8 cellular contexts compared by ENCODE assay signal in the genomic region with DNA sequence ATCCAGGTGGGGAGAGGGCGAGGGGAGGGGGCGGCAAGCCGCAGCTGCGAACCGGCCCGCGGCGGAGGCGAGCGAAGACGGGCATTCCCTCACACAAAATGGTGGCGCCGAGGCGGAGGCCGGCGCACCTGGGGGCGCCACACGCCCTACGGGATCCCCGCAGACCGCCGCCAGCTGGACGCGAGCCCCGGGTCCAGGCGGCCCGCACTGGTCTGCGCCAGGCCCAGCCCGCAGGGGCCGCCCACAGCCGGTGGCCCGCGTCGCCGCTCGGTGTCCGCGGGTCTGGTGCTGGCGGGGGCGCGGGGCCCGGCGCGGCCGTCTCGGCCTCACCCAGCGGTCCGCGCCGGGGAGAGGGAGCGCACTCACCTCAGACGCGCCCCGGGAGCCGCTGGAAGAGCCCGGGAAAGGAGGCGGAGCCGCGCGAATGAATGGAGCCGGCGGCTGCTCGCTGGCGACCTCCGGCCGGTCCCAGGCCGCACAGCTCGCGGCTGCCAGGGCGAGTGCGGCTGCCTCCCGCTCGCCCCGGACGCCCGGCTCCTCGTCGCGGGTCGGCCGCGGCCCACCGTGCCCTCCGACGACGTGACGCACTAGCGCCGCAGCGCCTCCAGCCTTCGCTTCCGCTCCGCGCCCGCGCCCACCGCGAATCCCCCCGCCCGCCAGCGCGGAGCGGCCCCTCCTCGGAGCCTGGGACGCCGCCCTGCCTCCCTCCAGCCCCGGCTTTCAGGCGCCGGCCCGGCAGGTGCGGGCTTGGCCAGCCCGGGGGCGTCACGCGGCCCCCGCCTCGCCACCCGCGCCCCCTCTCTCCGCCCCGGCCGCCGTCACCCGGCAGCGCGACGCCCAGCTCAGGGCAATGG. TPM values are rescaled to one million over a fixed set of nuclear protein-coding genes. Genes with fewer than 3 reads are reported as not detected.
A peak's percentile ranks its signal among the peaks of the same experiment; 100 is the strongest.
DNase-seq lines count a peak whose midpoint lies in the region; ATAC-seq and TF ChIP-seq lines count a peak whose summit lies in the region.

TSS of gene FAM169A (minus strand) at position 589 of the 854 bp plus-strand sequence. CDS start 24,711 bp downstream, outside the sequence.

- H3K36me3 ChIP-seq in GM23338 (ENCODE audit: insufficient read depth): no peaks in the 10 kb centered on the region

- peak; percentile 60 for ATAC-seq in GM23338
- ATAC-seq in activated T-cell treated with anti-CD3 and anti-CD28 coated beads, Interleukin-2, amount 50 U/mL, for 4 hours: peak; percentile 78 to 79

- peaks cover 46% of the 10 kb centered on the region for H3K79me2 ChIP-seq in GM23338 (replicated peaks; ENCODE audit: insufficient read depth)

- in situ Hi-C loops in Caki2 (cut with HindIII; ENCODE audit: low pct_unique_long_range_greater_than_20kb, low sequenced_read_pairs): no loop called here

- H4K20me1 ChIP-seq in GM23338 (replicated peaks; ENCODE audit: insufficient read depth): peaks cover 15% of the 10 kb centered on the region

- H3K4me3 Mint-ChIP-seq in GM23338 (peak within 1 kb of the TSS; percentile 98), nephron (peak within 1 kb of the TSS; percentile 96 to 99 (median 96))
- H3K4me3 Mint-ChIP-seq in activated T-cell treated with anti-CD3 and anti-CD28 coated beads, Interleukin-2, amount 50 U/mL, for 4 hours: peak within 1 kb of the TSS; percentile 85

- peak within 1 kb of the TSS; percentile 80 for H3K4me2 ChIP-seq in GM23338

- TF ChIP-seq CTCF in GM23338 (conservative IDR thresholded peaks at IDR 0.05; ENCODE audit: low read depth in 2 of 2) (no peak), nephron (IDR thresholded peaks at IDR 0.05; ENCODE audit: unreplicated experiment in 3 of 3) (no peak)

- H3K4me3 ChIP-seq in GM23338: peak within 1 kb of the TSS; percentile 87

- H3K27ac ChIP-seq in GM23338 (ENCODE audit: low read depth): peak within 1 kb of the TSS; percentile 97
- peak within 1 kb of the TSS; percentile 91 for H3K27ac ChIP-seq in temporal lobe (ENCODE audit: low read depth, low read length)

- 0 out of 2 replicates have a peak, but pooled peaks cover 3% of the 10 kb centered on the region for H3K9me2 ChIP-seq in GM23338 (ENCODE audit: insufficient read depth)

- no peaks in the 10 kb centered on the region for H3F3A ChIP-seq in GM23338 (replicated peaks; ENCODE audit: low read depth)

- no peak within 1 kb of the TSS for H2AFZ ChIP-seq in GM23338

- peaks cover 58% of the 10 kb centered on the region for H3K4me1 ChIP-seq in GM23338 (ENCODE audit: insufficient read depth)

- H3K27ac Mint-ChIP-seq in GM23338 (peak within 1 kb of the TSS; percentile 99), nephron (peak within 1 kb of the TSS; percentile 75 to 89 (median 81))

- DNase-seq in Caki2 (ENCODE audit: low read depth) (peak; percentile 60), GM23338 (ENCODE audit: low spot score) (peak; percentile 77), NCI-H510A treated with DMSO at 0.1 percent for 48 hours (lab: John Stamatoyannopoulos, UW) (peak; percentile 9), fibroblast of gingiva (ENCODE audit: low read depth) (peak; percentile 13), pons (ENCODE audit: low spot score) (no peak)
- DNase-seq in activated T-cell treated with anti-CD3 and anti-CD28 coated beads, Interleukin-2, amount 50 U/mL, for 4 hours: peak; percentile 36

- peaks cover 64% of the 10 kb centered on the region for H3K4me1 Mint-ChIP-seq in GM23338
- H3K4me1 Mint-ChIP-seq in activated T-cell treated with anti-CD3 and anti-CD28 coated beads, Interleukin-2, amount 50 U/mL, for 4 hours (ENCODE audit: low read depth): peaks cover 39% of the 10 kb centered on the region
- peaks cover 12% of the 10 kb centered on the region for H3K4me1 Mint-ChIP-seq in nephron

- H3K27me3 Mint-ChIP-seq in GM23338 (ENCODE audit: insufficient read depth, low read depth, poor library complexity): peaks cover 7% of the 10 kb centered on the region
- peaks cover 10% of the 10 kb centered on the region for H3K27me3 Mint-ChIP-seq in activated T-cell treated with anti-CD3 and anti-CD28 coated beads, Interleukin-2, amount 50 U/mL, for 4 hours (ENCODE audit: low read depth)
- H3K27me3 Mint-ChIP-seq in nephron (ENCODE audit: low read depth): peaks cover 41% of the 10 kb centered on the region

- H3K9me3 Mint-ChIP-seq in GM23338: no peaks in the 10 kb centered on the region
- H3K9me3 Mint-ChIP-seq in activated T-cell treated with anti-CD3 and anti-CD28 coated beads, Interleukin-2, amount 50 U/mL, for 4 hours: no peaks in the 10 kb centered on the region
- H3K9me3 Mint-ChIP-seq in nephron: no peaks in the 10 kb centered on the region

- peaks cover 26% of the 10 kb centered on the region for H3K36me3 Mint-ChIP-seq in GM23338 (ENCODE audit: low read depth)
- H3K36me3 Mint-ChIP-seq in activated T-cell treated with anti-CD3 and anti-CD28 coated beads, Interleukin-2, amount 50 U/mL, for 4 hours (ENCODE audit: insufficient read depth): no peaks in the 10 kb centered on the region
- H3K36me3 Mint-ChIP-seq in nephron (ENCODE audit: low read depth): no peaks in the 10 kb centered on the region

- no peaks in the 10 kb centered on the region for H3K27me3 ChIP-seq in GM23338 (ENCODE audit: insufficient read depth)

TF ChIP-seq in GM23338, 12 proteins besides CTCF, POLR2A, EP300 and RAD21 (continues in another document):
- TF ChIP-seq POLR2AphosphoS5 (IDR thresholded peaks at IDR 0.05; ENCODE audit: low read depth) (peak; percentile 47; the same call in 1 of the 2 replicates), CREB1 (CRISPR knock-in tag; IDR thresholded peaks at IDR 0.05; ENCODE audit: low read depth) (no peak; the same call in 1 of the 2 replicates), NANOG (IDR thresholded peaks at IDR 0.05; ENCODE audit: borderline replicate concordance) (no peak), EZH2 (IDR thresholded peaks at IDR 0.05; ENCODE audit: low read depth, unreplicated experiment) (no peak), ZNF331 (CRISPR knock-in tag; IDR thresholded peaks at IDR 0.05; ENCODE audit: low read depth) (no peak), JUNB (IDR thresholded peaks at IDR 0.05; ENCODE audit: unreplicated experiment) (no peak), EZH2phosphoT487 (IDR thresholded peaks at IDR 0.05; ENCODE audit: unreplicated experiment) (no peak)
- TF ChIP-seq, protein P1, sequence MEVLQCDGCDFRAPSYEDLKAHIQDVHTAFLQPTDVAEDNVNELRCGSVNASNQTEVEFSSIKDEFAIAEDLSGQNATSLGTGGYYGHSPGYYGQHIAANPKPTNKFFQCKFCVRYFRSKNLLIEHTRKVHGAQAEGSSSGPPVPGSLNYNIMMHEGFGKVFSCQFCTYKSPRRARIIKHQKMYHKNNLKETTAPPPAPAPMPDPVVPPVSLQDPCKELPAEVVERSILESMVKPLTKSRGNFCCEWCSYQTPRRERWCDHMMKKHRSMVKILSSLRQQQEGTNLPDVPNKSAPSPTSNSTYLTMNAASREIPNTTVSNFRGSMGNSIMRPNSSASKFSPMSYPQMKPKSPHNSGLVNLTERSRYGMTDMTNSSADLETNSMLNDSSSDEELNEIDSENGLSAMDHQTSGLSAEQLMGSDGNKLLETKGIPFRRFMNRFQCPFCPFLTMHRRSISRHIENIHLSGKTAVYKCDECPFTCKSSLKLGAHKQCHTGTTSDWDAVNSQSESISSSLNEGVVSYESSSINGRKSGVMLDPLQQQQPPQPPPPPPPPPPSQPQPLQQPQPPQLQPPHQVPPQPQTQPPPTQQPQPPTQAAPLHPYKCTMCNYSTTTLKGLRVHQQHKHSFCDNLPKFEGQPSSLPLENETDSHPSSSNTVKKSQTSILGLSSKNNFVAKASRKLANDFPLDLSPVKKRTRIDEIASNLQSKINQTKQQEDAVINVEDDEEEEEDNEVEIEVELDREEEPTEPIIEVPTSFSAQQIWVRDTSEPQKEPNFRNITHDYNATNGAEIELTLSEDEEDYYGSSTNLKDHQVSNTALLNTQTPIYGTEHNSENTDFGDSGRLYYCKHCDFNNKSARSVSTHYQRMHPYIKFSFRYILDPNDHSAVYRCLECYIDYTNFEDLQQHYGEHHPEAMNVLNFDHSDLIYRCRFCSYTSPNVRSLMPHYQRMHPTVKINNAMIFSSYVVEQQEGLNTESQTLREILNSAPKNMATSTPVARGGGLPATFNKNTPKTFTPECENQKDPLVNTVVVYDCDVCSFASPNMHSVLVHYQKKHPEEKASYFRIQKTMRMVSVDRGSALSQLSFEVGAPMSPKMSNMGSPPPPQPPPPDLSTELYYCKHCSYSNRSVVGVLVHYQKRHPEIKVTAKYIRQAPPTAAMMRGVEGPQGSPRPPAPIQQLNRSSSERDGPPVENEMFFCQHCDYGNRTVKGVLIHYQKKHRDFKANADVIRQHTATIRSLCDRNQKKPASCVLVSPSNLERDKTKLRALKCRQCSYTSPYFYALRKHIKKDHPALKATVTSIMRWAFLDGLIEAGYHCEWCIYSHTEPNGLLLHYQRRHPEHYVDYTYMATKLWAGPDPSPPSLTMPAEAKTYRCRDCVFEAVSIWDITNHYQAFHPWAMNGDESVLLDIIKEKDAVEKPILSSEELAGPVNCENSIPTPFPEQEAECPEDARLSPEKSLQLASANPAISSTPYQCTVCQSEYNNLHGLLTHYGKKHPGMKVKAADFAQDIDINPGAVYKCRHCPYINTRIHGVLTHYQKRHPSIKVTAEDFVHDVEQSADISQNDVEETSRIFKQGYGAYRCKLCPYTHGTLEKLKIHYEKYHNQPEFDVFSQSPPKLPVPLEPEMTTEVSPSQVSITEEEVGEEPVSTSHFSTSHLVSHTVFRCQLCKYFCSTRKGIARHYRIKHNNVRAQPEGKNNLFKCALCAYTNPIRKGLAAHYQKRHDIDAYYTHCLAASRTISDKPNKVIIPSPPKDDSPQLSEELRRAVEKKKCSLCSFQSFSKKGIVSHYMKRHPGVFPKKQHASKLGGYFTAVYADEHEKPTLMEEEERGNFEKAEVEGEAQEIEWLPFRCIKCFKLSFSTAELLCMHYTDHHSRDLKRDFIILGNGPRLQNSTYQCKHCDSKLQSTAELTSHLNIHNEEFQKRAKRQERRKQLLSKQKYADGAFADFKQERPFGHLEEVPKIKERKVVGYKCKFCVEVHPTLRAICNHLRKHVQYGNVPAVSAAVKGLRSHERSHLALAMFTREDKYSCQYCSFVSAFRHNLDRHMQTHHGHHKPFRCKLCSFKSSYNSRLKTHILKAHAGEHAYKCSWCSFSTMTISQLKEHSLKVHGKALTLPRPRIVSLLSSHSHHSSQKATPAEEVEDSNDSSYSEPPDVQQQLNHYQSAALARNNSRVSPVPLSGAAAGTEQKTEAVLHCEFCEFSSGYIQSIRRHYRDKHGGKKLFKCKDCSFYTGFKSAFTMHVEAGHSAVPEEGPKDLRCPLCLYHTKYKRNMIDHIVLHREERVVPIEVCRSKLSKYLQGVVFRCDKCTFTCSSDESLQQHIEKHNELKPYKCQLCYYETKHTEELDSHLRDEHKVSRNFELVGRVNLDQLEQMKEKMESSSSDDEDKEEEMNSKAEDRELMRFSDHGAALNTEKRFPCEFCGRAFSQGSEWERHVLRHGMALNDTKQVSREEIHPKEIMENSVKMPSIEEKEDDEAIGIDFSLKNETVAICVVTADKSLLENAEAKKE (CRISPR knock-in tag; IDR thresholded peaks at IDR 0.05): no peak

RNA-seq across cellular contexts. Expression of gene FAM169A, which starts in this region (rescaled TPM):
- total RNA-seq in Caki2 (2014; rRNA removed; shearing (Covaris generic); ENCODE audit: low replicate concordance): 2.0 and 10.0 TPM in 2 replicates
- total RNA-seq in GM23338 (2014; rRNA removed; shearing (Covaris generic)): 78.7 and 97.7 TPM in 2 replicates
- polyA plus RNA-seq in GM23338 (2016; fragmentation: Nextera tagmentation; extraction: Ambion mirVana): 12.2 and 16.9 TPM in 2 replicates
- total RNA-seq in activated T-cell treated with anti-CD3 and anti-CD28 coated beads, Interleukin-2, amount 50 U/mL, for 4 hours: 10 to 100 TPM; 10.0 to 13.1 (median 10.2) TPM
- 55.1 TPM for total RNA-seq in temporal lobe
